Comparison of ENCODE assay signal across 1 cellular context in genomic region chr5:96668725-96669124, GRCh38.
TF ChIP-seq lines count a peak whose summit lies in the region.

No MANE protein-coding gene starts in this region.

TF ChIP-seq in liver, 16 proteins besides CTCF, POLR2A, EP300 and RAD21 (continued from another document):
- no peak for TF ChIP-seq REST (IDR thresholded peaks at IDR 0.05)
- peak; percentile 85 for TF ChIP-seq SP1 (IDR thresholded peaks at IDR 0.05)
- no peak for TF ChIP-seq TAF1 (conservative IDR thresholded peaks at IDR 0.05)
- peak in 1 of 2 donors; percentile 53 for TF ChIP-seq JUND (IDR thresholded peaks at IDR 0.05)
- no peak for TF ChIP-seq YY1 (IDR thresholded peaks at IDR 0.05)
- peak in 1 of 2 donors; percentile 28 for TF ChIP-seq EGR1 (IDR thresholded peaks at IDR 0.05; ENCODE audit: low read depth in 2 of 2)
- TF ChIP-seq ATF3 (IDR thresholded peaks at IDR 0.05), result peak; percentile 85
- peak; percentile 13 for TF ChIP-seq ZBTB33 (IDR thresholded peaks at IDR 0.05)
- peak; percentile 47 for TF ChIP-seq MAX (IDR thresholded peaks at IDR 0.05)
- peak; percentile 81 to 87 for TF ChIP-seq HNF4A (conservative IDR thresholded peaks at IDR 0.05)
